Comparison of ENCODE assay signal across 9 cellular contexts in genomic region chr1:113784104-113784779, GRCh38. TPM values are rescaled to one million over a fixed set of nuclear protein-coding genes. Genes with fewer than 3 reads are reported as not detected.
DNase-seq lines count a peak whose midpoint lies in the region; ATAC-seq and TF ChIP-seq lines count a peak whose summit lies in the region.
"Had no signal": no experiment of that assay in that cellular context is flagged by ENCODE, and none has a peak within 500 bp of the region (broad histone marks: within the 10 kb centered on the region; RNA-seq: fewer than 3 reads in every experiment).

No MANE protein-coding gene starts in this region.

- no peaks in the 10 kb centered on the region for H3K36me3 ChIP-seq in breast epithelium

- H3K4me1 Mint-ChIP-seq in stimulated activated naive B cell treated with anti-CD40 and anti-IgM and Interleukin-4, amounts not matched to agents 10 μg/mL and 1 μg/mL and 100 μg/mL, for 72 hours: peaks cover 27 to 44% of the 10 kb centered on the region in 2 donors

- H3K27me3 ChIP-seq in breast epithelium: no peaks in the 10 kb centered on the region

- peak overlapping the region; percentile 88 for H3K27ac Mint-ChIP-seq in stimulated activated naive B cell treated with anti-CD40 and anti-IgM and Interleukin-4, amounts not matched to agents 10 μg/mL and 1 μg/mL and 100 μg/mL, for 72 hours
- H3K27ac Mint-ChIP-seq: dendritic cell treated with granulocyte-macrophage colony-stimulating factor and Interleukin-4, amounts not matched to agents 40 ng/mL and 50 ng/mL, for 4 days had no signal

- no peaks in the 10 kb centered on the region for H3K27me3 Mint-ChIP-seq in stimulated activated naive B cell treated with anti-CD40 and anti-IgM and Interleukin-4, amounts not matched to agents 10 μg/mL and 1 μg/mL and 100 μg/mL, for 72 hours
- H3K27me3 Mint-ChIP-seq: dendritic cell treated with granulocyte-macrophage colony-stimulating factor and Interleukin-4, amounts not matched to agents 40 ng/mL and 50 ng/mL, for 4 days had no signal

- H3K4me3 ChIP-seq in breast epithelium: no peak overlapping the region

- ATAC-seq in GM21367 (IDR thresholded peaks at IDR 0.05; ENCODE audit: unreplicated experiment) (peak; percentile 57), HG03521 (IDR thresholded peaks at IDR 0.05; ENCODE audit: unreplicated experiment) (peak; percentile 65)
- ATAC-seq in stimulated activated naive B cell treated with anti-CD40 and anti-IgM and Interleukin-4, amounts not matched to agents 10 μg/mL and 1 μg/mL and 100 μg/mL, for 72 hours (replicated peaks): peak; percentile 68 to 75

- TF ChIP-seq POLR2A in breast epithelium (IDR thresholded peaks at IDR 0.05): no peak

- H3K9me3 ChIP-seq in breast epithelium: no peaks in the 10 kb centered on the region

- peak; percentile 9 for DNase-seq in ELR (ENCODE audit: low read depth)
- no peak for DNase-seq in breast epithelium (ENCODE audit: low spot score in 2 of 2)
- no peak for DNase-seq in stimulated activated naive B cell treated with anti-CD40 and anti-IgM and Interleukin-4, amounts not matched to agents 10 μg/mL and 1 μg/mL and 100 μg/mL, for 72 hours
- no peak for DNase-seq in ureter (ENCODE audit: low spot score)
- DNase-seq in GM03348 (ENCODE audit: low spot score): no peak
- no peak for DNase-seq in mucosa of gallbladder (ENCODE audit: low spot score)

- no peaks in the 10 kb centered on the region for H3K9me3 Mint-ChIP-seq in stimulated activated naive B cell treated with anti-CD40 and anti-IgM and Interleukin-4, amounts not matched to agents 10 μg/mL and 1 μg/mL and 100 μg/mL, for 72 hours
- H3K9me3 Mint-ChIP-seq: dendritic cell treated with granulocyte-macrophage colony-stimulating factor and Interleukin-4, amounts not matched to agents 40 ng/mL and 50 ng/mL, for 4 days had no signal

- H3K27ac ChIP-seq in breast epithelium: peak overlapping the region; percentile 5 to 59

- TF ChIP-seq CTCF in breast epithelium (IDR thresholded peaks at IDR 0.05): no peak

- H3K4me3 Mint-ChIP-seq in stimulated activated naive B cell treated with anti-CD40 and anti-IgM and Interleukin-4, amounts not matched to agents 10 μg/mL and 1 μg/mL and 100 μg/mL, for 72 hours: peak overlapping the region; percentile 14 to 57
- H3K4me3 Mint-ChIP-seq: dendritic cell treated with granulocyte-macrophage colony-stimulating factor and Interleukin-4, amounts not matched to agents 40 ng/mL and 50 ng/mL, for 4 days had no signal

- peaks cover 0 to 8% of the 10 kb centered on the region in 2 donors for H3K4me1 ChIP-seq in breast epithelium

- intact Hi-C loops in breast epithelium (cut with DNase I; ENCODE audit: low total_unique reads): no loop called here

- peaks cover 14 to 31% of the 10 kb centered on the region in 2 donors for H3K36me3 Mint-ChIP-seq in stimulated activated naive B cell treated with anti-CD40 and anti-IgM and Interleukin-4, amounts not matched to agents 10 μg/mL and 1 μg/mL and 100 μg/mL, for 72 hours

RNA-seq across cellular contexts. Expression of gene PHTF1, which starts 25.0 kb away (rescaled TPM):
- total RNA-seq in breast epithelium (10 to 100 TPM; 13.8 to 18.4 (median 16.4) TPM), ureter (11.0 TPM), mucosa of gallbladder (27.1 TPM)

RNA-seq across cellular contexts. Expression of gene RSBN1, which starts 28.0 kb away (rescaled TPM):
- 10 to 100 TPM; 25.1 to 41.3 (median 28.2) TPM for total RNA-seq in breast epithelium
- 25.8 TPM for total RNA-seq in ureter
- 20.5 TPM for total RNA-seq in mucosa of gallbladder
